Comparison of ENCODE assay signal across 11 cellular contexts in the genomic region with DNA sequence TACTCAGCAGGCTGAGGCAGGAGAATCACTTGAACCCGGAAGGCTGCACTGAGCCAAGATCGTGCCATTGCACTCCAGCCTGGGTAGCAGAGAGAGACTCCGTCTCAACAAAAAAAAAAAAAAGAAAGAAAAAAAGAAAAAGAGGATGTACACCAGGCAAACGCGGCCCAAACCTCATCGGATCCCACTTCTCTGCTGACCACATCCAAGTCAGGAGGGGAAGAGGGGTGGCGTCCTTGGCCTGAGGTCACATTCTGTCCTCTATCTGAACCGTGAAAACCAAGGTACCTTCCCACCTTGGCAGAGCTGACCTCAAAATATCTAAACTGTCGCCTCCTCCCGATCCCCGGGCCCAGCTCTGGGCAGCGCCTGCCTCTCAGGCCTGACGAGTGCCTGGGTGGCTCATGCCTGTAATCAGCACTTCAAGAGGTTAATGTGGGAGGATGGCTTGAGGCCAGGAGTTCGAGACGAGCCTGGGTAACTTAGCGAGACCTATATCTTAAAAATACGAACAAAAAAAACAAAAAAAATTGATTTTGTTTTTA. TPM values are rescaled to one million over a fixed set of nuclear protein-coding genes. Genes with fewer than 3 reads are reported as not detected.
A peak's percentile ranks its signal among the peaks of the same experiment; 100 is the strongest.
DNase-seq lines count a peak whose midpoint lies in the region; ATAC-seq, FAIRE-seq and TF ChIP-seq lines count a peak whose summit lies in the region.
"Had no signal": no experiment of that assay in that cellular context is flagged by ENCODE, and none has a peak within 500 bp of the region (broad histone marks: within the 10 kb centered on the region; RNA-seq: fewer than 3 reads in every experiment).

No MANE protein-coding gene starts in this region.

- H3K36me3 Mint-ChIP-seq in CD4-positive, alpha-beta T cell (ENCODE audit: low read depth) = peaks cover 27% of the 10 kb centered on the region
- peaks cover 23% of the 10 kb centered on the region for H3K36me3 Mint-ChIP-seq in central memory CD8-positive, alpha-beta T cell (ENCODE audit: insufficient read depth)
- peaks cover 3% of the 10 kb centered on the region for H3K36me3 Mint-ChIP-seq in neural crest cell (ENCODE audit: low read depth)

- WGBS in small intestine, 3 donors = 72 to 76% (median 75%) methylated on average over 17 of the region's 17 CpGs

- H3K4me3 Mint-ChIP-seq in CD4-positive, alpha-beta T cell = peak overlapping the region; percentile 66
- H3K4me3 Mint-ChIP-seq in central memory CD8-positive, alpha-beta T cell = peak overlapping the region; percentile 82
- H3K4me3 Mint-ChIP-seq in neural crest cell = peak overlapping the region; percentile 57

- no peak for ATAC-seq in CD4-positive, alpha-beta T cell (ENCODE audit: poor library complexity)
- no peak for ATAC-seq in central memory CD8-positive, alpha-beta T cell (replicated peaks; ENCODE audit: extremely low read depth, poor library complexity, severe bottlenecking)

- H3K9me3 ChIP-seq in CD4-positive, alpha-beta T cell (ENCODE audit: control insufficient read depth, low read length) = no peaks in the 10 kb centered on the region
- H3K9me3 ChIP-seq in small intestine (ENCODE audit: control insufficient read depth, low read depth) = no peaks in the 10 kb centered on the region
- H3K9me3 ChIP-seq in effector memory CD4-positive, alpha-beta T cell (ENCODE audit: control insufficient read depth, low read length) = no peaks in the 10 kb centered on the region
- H3K9me3 ChIP-seq: body of pancreas had no signal

- H3K9me3 Mint-ChIP-seq in CD4-positive, alpha-beta T cell = no peaks in the 10 kb centered on the region
- H3K9me3 Mint-ChIP-seq in central memory CD8-positive, alpha-beta T cell = no peaks in the 10 kb centered on the region
- no peaks in the 10 kb centered on the region for H3K9me3 Mint-ChIP-seq in neural crest cell

- no peaks in the 10 kb centered on the region for H3K27me3 ChIP-seq in CD4-positive, alpha-beta T cell (ENCODE audit: control insufficient read depth, insufficient read depth, low read length)
- H3K27me3 ChIP-seq in small intestine (ENCODE audit: control insufficient read depth in 2 of 2, insufficient read depth in 2 of 2, low read length in 2 of 2) = no peaks in the 10 kb centered on the region
- H3K27me3 ChIP-seq in effector memory CD4-positive, alpha-beta T cell (replicated peaks; ENCODE audit: control insufficient read depth, insufficient read depth, low read length, poor library complexity, severe bottlenecking) = no peaks in the 10 kb centered on the region
- H3K27me3 ChIP-seq: body of pancreas had no signal

- intact Hi-C loops in CD4-positive, alpha-beta T cell (cut with DNase I, micrococcal nuclease) = loop anchor here (5.0 to 10.0 kb wide), 5 partner anchors 51 to 839 kb away; partner anchors contain the start of genes SMARCB1 (in 2 of the 2), CHCHD10 (in 1 of the 2), DERL3 (in 1 of the 2) and GUCD1 (in 1 of the 2)

- TF ChIP-seq CTCF in CD4-positive, alpha-beta T cell (IDR thresholded peaks at IDR 0.05) = no peak
- TF ChIP-seq CTCF in LNCaP clone FGC (IDR thresholded peaks at IDR 0.05; ENCODE audit: control insufficient read depth, extremely low read depth, insufficient read depth) (no peak), neural crest cell (conservative IDR thresholded peaks at IDR 0.05) (no peak)

- POLR2A ChIA-PET in CD4-positive, alpha-beta T cell (lab: Charles Lee) = interaction anchor here (5.7 kb wide), 1 partner anchor 20 kb away, joined by 74 read pairs; no protein-coding TSS in a partner anchor

- FAIRE-seq in small intestine (lab: Jason Lieb, UNC) = no peak

- peaks cover 16% of the 10 kb centered on the region for H3K4me1 Mint-ChIP-seq in CD4-positive, alpha-beta T cell (ENCODE audit: low read depth)
- peaks cover 16% of the 10 kb centered on the region for H3K4me1 Mint-ChIP-seq in central memory CD8-positive, alpha-beta T cell
- peaks cover 6% of the 10 kb centered on the region for H3K4me1 Mint-ChIP-seq in neural crest cell

- H3K36me3 ChIP-seq in small intestine (ENCODE audit: control insufficient read depth in 2 of 2, insufficient read depth in 2 of 2, low read length in 2 of 2) = peaks cover 9 to 16% of the 10 kb centered on the region in 2 donors
- H3K36me3 ChIP-seq in effector memory CD4-positive, alpha-beta T cell (ENCODE audit: control insufficient read depth, insufficient read depth, low read length) = peaks cover 22% of the 10 kb centered on the region

- H3K4me3 ChIP-seq in LNCaP clone FGC (ENCODE audit: low read depth, low read length) (peak overlapping the region; percentile 77), small intestine (ENCODE audit: low read depth in 1 of 2, low read length in 2 of 2) (peak overlapping the region in 1 of 2 donors; percentile 0)
- no peak overlapping the region for H3K4me3 ChIP-seq in effector memory CD4-positive, alpha-beta T cell (ENCODE audit: insufficient read depth, low read depth, low read length, poor library complexity, severe bottlenecking)

- no peak overlapping the region for H3K27ac ChIP-seq in CD4-positive, alpha-beta T cell (ENCODE audit: low read depth, low read length)
- H3K27ac ChIP-seq in small intestine (ENCODE audit: low read depth in 1 of 2, low read length in 1 of 2) = no peak overlapping the region
- H3K27ac ChIP-seq in effector memory CD4-positive, alpha-beta T cell (ENCODE audit: insufficient read depth, low read length, poor library complexity, severe bottlenecking) = no peak overlapping the region

- H3K27ac Mint-ChIP-seq in CD4-positive, alpha-beta T cell = peak overlapping the region; percentile 85
- H3K27ac Mint-ChIP-seq in central memory CD8-positive, alpha-beta T cell (ENCODE audit: low read depth) = peak overlapping the region; percentile 78
- no peak overlapping the region for H3K27ac Mint-ChIP-seq in neural crest cell (ENCODE audit: unreplicated experiment)

- no peaks in the 10 kb centered on the region for H3K27me3 Mint-ChIP-seq in CD4-positive, alpha-beta T cell
- no peaks in the 10 kb centered on the region for H3K27me3 Mint-ChIP-seq in central memory CD8-positive, alpha-beta T cell
- H3K27me3 Mint-ChIP-seq in neural crest cell (ENCODE audit: low read depth) = no peaks in the 10 kb centered on the region

- H3K4me1 ChIP-seq in small intestine (ENCODE audit: control insufficient read depth in 2 of 2, insufficient read depth in 1 of 2, low read depth in 1 of 2, low read length in 1 of 2) = peaks cover 0 to 4% of the 10 kb centered on the region in 2 donors
- H3K4me1 ChIP-seq in effector memory CD4-positive, alpha-beta T cell (ENCODE audit: control insufficient read depth, insufficient read depth, low read length, poor library complexity, severe bottlenecking) = peaks cover 16% of the 10 kb centered on the region

- no peak for DNase-seq in CD4-positive, alpha-beta T cell
- DNase-seq in LNCaP clone FGC (ENCODE audit: low read depth) = no peak
- no peak for DNase-seq in central memory CD8-positive, alpha-beta T cell (ENCODE audit: low spot score in 2 of 2)
- no peak for DNase-seq in neural crest cell (ENCODE audit: low read depth, low spot score)
- no peak for DNase-seq in SK-N-DZ (ENCODE audit: low spot score)
- DNase-seq in small intestine = no peak
- DNase-seq in effector memory CD4-positive, alpha-beta T cell = no peak
- no peak for DNase-seq in DMS 273 (lab: John Stamatoyannopoulos, UW; ENCODE audit: unreplicated experiment)
- DNase-seq: NCI-H187 had no signal

- CTCF ChIA-PET in CD4-positive, alpha-beta T cell (lab: Charles Lee) = interaction anchor here (1.8 kb wide), 1 partner anchor 134 kb away, joined by 6 read pairs; no protein-coding TSS in a partner anchor

RNA-seq across cellular contexts. Expression of gene RGL4, which starts 25.1 kb away (rescaled TPM):
- 10 to 100 TPM; 24.6 to 24.8 TPM for total RNA-seq in CD4-positive, alpha-beta T cell
- total RNA-seq in neural crest cell = not detected in 2 replicates
- not detected in 2 replicates for polyA plus RNA-seq in SK-N-DZ (2014; cell fraction: cytosol; rRNA removed)
- polyA plus RNA-seq in SK-N-DZ (2014; cell fraction: nucleus; rRNA removed) = 0.08 TPM in 1 of 2 replicates, not detected in the other
- polyA plus RNA-seq in small intestine = 1 to 10 TPM in 1 of 3 donors, under 1 TPM in 2; 0.60 to 3.8 (median 0.67) TPM
- total RNA-seq: body of pancreas, pulmonary artery endothelial cell had no signal

RNA-seq across cellular contexts. Expression of gene ZNF70, which starts 35.0 kb away (rescaled TPM):
- 1 to 10 TPM; 1.3 to 1.9 TPM for total RNA-seq in CD4-positive, alpha-beta T cell
- total RNA-seq in neural crest cell = 11.4 and 13.0 TPM in 2 replicates
- polyA plus RNA-seq in SK-N-DZ (2014; cell fraction: cytosol; rRNA removed) = 4.2 and 5.7 TPM in 2 replicates
- polyA plus RNA-seq in SK-N-DZ (2014; cell fraction: nucleus; rRNA removed) = 3.6 and 4.7 TPM in 2 replicates
- polyA plus RNA-seq in small intestine = under 1 TPM in 2 of 3 donors, not detected in 1; 0.27 to 0.98 TPM

RNA-seq across cellular contexts. Expression of gene VPREB3, which starts 38.3 kb away (rescaled TPM):
- not detected for total RNA-seq in CD4-positive, alpha-beta T cell
- not detected in 2 replicates for total RNA-seq in neural crest cell
- polyA plus RNA-seq in SK-N-DZ (2014; cell fraction: cytosol; rRNA removed) = not detected in 2 replicates
- polyA plus RNA-seq in SK-N-DZ (2014; cell fraction: nucleus; rRNA removed) = not detected in 2 replicates
- polyA plus RNA-seq in small intestine = 1 to 10 TPM in 1 of 3 donors, not detected in 2; 6.2 TPM
- total RNA-seq: body of pancreas, pulmonary artery endothelial cell had no signal

RNA-seq across cellular contexts. Expression of gene C22orf15, which starts 46.9 kb away (rescaled TPM):
- under 1 TPM; 0.49 to 0.84 TPM for total RNA-seq in CD4-positive, alpha-beta T cell
- 0.41 and 0.79 TPM in 2 replicates for total RNA-seq in neural crest cell
- polyA plus RNA-seq in SK-N-DZ (2014; cell fraction: cytosol; rRNA removed) = 0.13 TPM in 1 of 2 replicates, not detected in the other
- 0.10 and 0.27 TPM in 2 replicates for polyA plus RNA-seq in SK-N-DZ (2014; cell fraction: nucleus; rRNA removed)
- polyA plus RNA-seq in small intestine = under 1 TPM in 1 of 3 donors, not detected in 2; 0.07 TPM
- total RNA-seq: body of pancreas had no signal

RNA-seq across cellular contexts. Expression of gene CHCHD10, which starts 51.9 kb away (rescaled TPM):
- total RNA-seq in CD4-positive, alpha-beta T cell = 10 to 100 TPM; 34.4 to 43.0 TPM
- total RNA-seq in neural crest cell = 35.8 and 38.8 TPM in 2 replicates
- 9.1 and 9.4 TPM in 2 replicates for polyA plus RNA-seq in SK-N-DZ (2014; cell fraction: cytosol; rRNA removed)
- polyA plus RNA-seq in SK-N-DZ (2014; cell fraction: nucleus; rRNA removed) = 0.59 and 46.4 TPM in 2 replicates
- 100 to 1,000 TPM; 212 to 544 (median 351) TPM for polyA plus RNA-seq in small intestine

Comparison
In these comparisons a context has a peak if more than half of its experiments do, and no peak if none do; other contexts are left out.
1. RNA of gene RGL4, which starts 25.1 kb away (total RNA-seq): 24.6 to 24.8 TPM in CD4-positive, alpha-beta T cell; not detected in neural crest cell; every median in the first group is over 10 times any median in the second.
2. Peak in every context shown above with its lines, with median percentiles within 50 percentile points of each other: H3K4me3 Mint-ChIP-seq.